Comparison of ENCODE assay signal across 15 cellular contexts in the genomic region with DNA sequence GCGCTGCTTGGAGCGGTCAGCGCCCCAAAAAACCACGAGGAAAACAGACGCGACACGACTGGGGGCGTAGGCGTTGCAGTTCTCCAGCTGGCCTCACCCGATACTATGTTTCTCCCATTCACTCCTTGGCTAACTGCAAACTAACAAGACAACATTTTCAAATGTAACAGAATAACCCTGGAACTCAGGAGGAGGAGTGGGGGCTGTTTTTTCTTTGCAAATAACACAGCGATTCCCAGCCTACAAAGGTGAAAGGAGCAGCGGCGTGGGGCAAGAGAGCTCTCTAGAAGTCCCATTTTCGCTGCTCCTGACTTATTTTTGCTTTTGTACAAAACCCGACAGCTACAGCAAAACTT. TPM values are rescaled to one million over a fixed set of nuclear protein-coding genes. Genes with fewer than 3 reads are reported as not detected.
A peak's percentile ranks its signal among the peaks of the same experiment; 100 is the strongest.
DNase-seq lines count a peak whose midpoint lies in the region; TF ChIP-seq lines count a peak whose summit lies in the region.
"Had no signal": no experiment of that assay in that cellular context is flagged by ENCODE, and none has a peak within 500 bp of the region (broad histone marks: within the 10 kb centered on the region; RNA-seq: fewer than 3 reads in every experiment).

No MANE protein-coding gene starts in this region.

- 0% methylated on average over 14 of the region's 15 CpGs for WGBS in HUES64

- H3K4me3 Mint-ChIP-seq in glutamatergic neuron (ENCODE audit: unreplicated experiment) (peak overlapping the region; percentile 69), progenitor cell of endocrine pancreas (ENCODE audit: low read depth) (peak overlapping the region; percentile 78)

- H3K9ac ChIP-seq in HUES64 (ENCODE audit: low read depth, low read length): no peak overlapping the region

- peaks cover 3% of the 10 kb centered on the region for H3K4me1 Mint-ChIP-seq in glutamatergic neuron (ENCODE audit: low read depth, unreplicated experiment)
- H3K4me1 Mint-ChIP-seq in progenitor cell of endocrine pancreas (ENCODE audit: low read depth): peaks cover 28% of the 10 kb centered on the region

- H3K9me3 Mint-ChIP-seq in glutamatergic neuron (ENCODE audit: unreplicated experiment) (peaks cover 3% of the 10 kb centered on the region), progenitor cell of endocrine pancreas (ENCODE audit: low read depth) (no peaks in the 10 kb centered on the region)

- H3K27ac Mint-ChIP-seq in glutamatergic neuron (ENCODE audit: unreplicated experiment) (no peak overlapping the region), progenitor cell of endocrine pancreas (peak overlapping the region; percentile 29)

- in situ Hi-C loops in brain microvascular endothelial cell (cut with HindIII; ENCODE audit: low pct_ligation_motif_present, low sequenced_read_pairs): no loop called here

- H3K4me3 ChIP-seq in HUES64 (ENCODE audit: low read length): peak overlapping the region; percentile 58
- H3K4me3 ChIP-seq in brain microvascular endothelial cell (ENCODE audit: low read depth, low read length): no peak overlapping the region
- no peak overlapping the region for H3K4me3 ChIP-seq in MG63

- H3K27ac ChIP-seq in HUES64 (ENCODE audit: low read depth, low read length) (no peak overlapping the region), brain microvascular endothelial cell (no peak overlapping the region)
- H3K27ac ChIP-seq: pancreas had no signal

- TF ChIP-seq CTCF in glutamatergic neuron (IDR thresholded peaks at IDR 0.05; ENCODE audit: partially characterized antibody, unreplicated experiment): no peak
- TF ChIP-seq CTCF in progenitor cell of endocrine pancreas (IDR thresholded peaks at IDR 0.05; ENCODE audit: unreplicated experiment): no peak
- no peak for TF ChIP-seq CTCF in brain microvascular endothelial cell (IDR thresholded peaks at IDR 0.05; ENCODE audit: low read depth, low read length, missing control alignments)

- H3K4me1 ChIP-seq in HUES64 (ENCODE audit: insufficient read depth, low read length): peaks cover 8% of the 10 kb centered on the region; the same call in 1 of the 2 replicates
- H3K4me1 ChIP-seq: pancreas had no signal

- H3K9me3 ChIP-seq in HUES64 (ENCODE audit: insufficient read depth, low read depth, low read length) (no peaks in the 10 kb centered on the region), MG63 (no peaks in the 10 kb centered on the region)
- H3K9me3 ChIP-seq: pancreas had no signal

- H3K36me3 Mint-ChIP-seq in glutamatergic neuron (ENCODE audit: unreplicated experiment): peaks cover 3% of the 10 kb centered on the region
- no peaks in the 10 kb centered on the region for H3K36me3 Mint-ChIP-seq in progenitor cell of endocrine pancreas (ENCODE audit: insufficient read depth)

- no peaks in the 10 kb centered on the region for H3K36me3 ChIP-seq in HUES64 (ENCODE audit: insufficient read depth, low read length)
- H3K36me3 ChIP-seq in brain microvascular endothelial cell (replicated peaks): no peaks in the 10 kb centered on the region
- H3K36me3 ChIP-seq in MG63: no peaks in the 10 kb centered on the region
- H3K36me3 ChIP-seq: pancreas had no signal

- DNase-seq in ELF-1 (ENCODE audit: low read depth, low spot score) (peak; percentile 35), glutamatergic neuron (no peak), progenitor cell of endocrine pancreas (ENCODE audit: low spot score, unreplicated experiment) (no peak), brain microvascular endothelial cell (no peak), MG63 (no peak)
- DNase-seq in activated effector memory CD4-positive, alpha-beta T cell treated with anti-CD3 and anti-CD28 coated beads, Interleukin-2, amount 50 U/mL, for 16 hours: no peak
- DNase-seq: effector memory CD4-positive, alpha-beta T cell; NCI-H2107; OCI-M1; stimulated activated CD4-positive, alpha-beta T cell treated with anti-CD3 and anti-CD28 coated beads, Interleukin-4, amount 100 ng/mL, for 4 hours had no signal

- H3K27me3 ChIP-seq in HUES64 (ENCODE audit: insufficient read depth, low read length): peaks cover 90% of the 10 kb centered on the region
- peaks cover 27% of the 10 kb centered on the region for H3K27me3 ChIP-seq in brain microvascular endothelial cell (replicated peaks)
- H3K27me3 ChIP-seq in MG63: peaks cover 34% of the 10 kb centered on the region

- H3K27me3 Mint-ChIP-seq in glutamatergic neuron (ENCODE audit: unreplicated experiment): peaks cover 11% of the 10 kb centered on the region
- H3K27me3 Mint-ChIP-seq in progenitor cell of endocrine pancreas: peaks cover 80% of the 10 kb centered on the region

RNA-seq across cellular contexts. Expression of a gene that starts 1.7 kb away (rescaled TPM):
- polyA plus RNA-seq in HUES64 (2013, experiment 1 of 2): 14.1 TPM
- polyA plus RNA-seq in HUES64 (2013, experiment 2 of 2): 20.2 TPM
- total RNA-seq in glutamatergic neuron (ENCODE audit: unreplicated experiment) (0.71 TPM), progenitor cell of endocrine pancreas (21.7 and 24.3 TPM in 2 replicates)
- total RNA-seq in MG63 (2014; rRNA removed; shearing (Covaris generic); ENCODE audit: low replicate concordance): not detected in 2 replicates
- total RNA-seq: liver; T-helper 2 cell treated with Interferon-gamma antibody and Interleukin-4, amounts not matched to agents 100 ng/mL and 5 ng/mL, for 36 hours had no signal
- polyA plus RNA-seq: adipose tissue, liver, pancreas had no signal

Comparison
In these comparisons a context has a peak if more than half of its experiments do, and no peak if none do; other contexts are left out.
1. RNA of a gene that starts 1.7 kb away (total RNA-seq): 21.7 to 24.3 TPM in progenitor cell of endocrine pancreas; 0.71 TPM in glutamatergic neuron (single experiment) and not detected in MG63; every median in the first group is over 10 times any median in the second.